Comparison of ENCODE assay signal across 21 cellular contexts in genomic region chrX:112866175-112866574, GRCh38. TPM values are rescaled to one million over a fixed set of nuclear protein-coding genes. Genes with fewer than 3 reads are reported as not detected.
DNase-seq lines count a peak whose midpoint lies in the region; ATAC-seq and TF ChIP-seq lines count a peak whose summit lies in the region.
"Had no signal": no experiment of that assay in that cellular context is flagged by ENCODE, and none has a peak within 500 bp of the region (broad histone marks: within the 10 kb centered on the region; RNA-seq: fewer than 3 reads in every experiment).

No MANE protein-coding gene starts in this region.

- no peaks in the 10 kb centered on the region for H3K4me1 ChIP-seq in fibroblast of lung (ENCODE audit: control insufficient read depth, extremely low read depth, insufficient read depth, low read length)
- no peaks in the 10 kb centered on the region for H3K4me1 ChIP-seq in naive thymus-derived CD4-positive, alpha-beta T cell (ENCODE audit: control insufficient read depth in 2 of 2, insufficient read depth in 2 of 2, low read length in 2 of 2)
- H3K4me1 ChIP-seq: Caco-2, SJCRH30 had no signal

- no peak overlapping the region for H3K9ac ChIP-seq in fibroblast of lung (ENCODE audit: insufficient read depth, low read length)

- H3K27ac Mint-ChIP-seq in mesothelial cell of epicardium (peak overlapping the region; percentile 48), endothelial cell (ENCODE audit: unreplicated experiment) (no peak overlapping the region)
- no peak overlapping the region for H3K27ac Mint-ChIP-seq in naive thymus-derived CD4-positive, alpha-beta T cell
- H3K27ac Mint-ChIP-seq: B cell; CD8-positive, alpha-beta T cell; HFFc6 had no signal

- H3K4me3 Mint-ChIP-seq in mesothelial cell of epicardium = no peak overlapping the region
- H3K4me3 Mint-ChIP-seq in endothelial cell (ENCODE audit: unreplicated experiment) = no peak overlapping the region
- H3K4me3 Mint-ChIP-seq in naive thymus-derived CD4-positive, alpha-beta T cell = no peak overlapping the region
- H3K4me3 Mint-ChIP-seq: B cell; CD8-positive, alpha-beta T cell; HFFc6 had no signal

- intact Hi-C loops in naive thymus-derived CD4-positive, alpha-beta T cell (cut with micrococcal nuclease) = no loop called here

- ATAC-seq in naive thymus-derived CD4-positive, alpha-beta T cell = no peak
- ATAC-seq: CD8-positive, alpha-beta T cell; Right ventricle myocardium inferior had no signal

- H3K4me3 ChIP-seq in fibroblast of lung (replicated peaks in 1 of 4; ENCODE audit: control extremely low read depth in 1 of 4, insufficient read depth in 1 of 4, low read depth in 3 of 4, low read length in 4 of 4) = no peak overlapping the region
- no peak overlapping the region for H3K4me3 ChIP-seq in naive thymus-derived CD4-positive, alpha-beta T cell (ENCODE audit: low read length)
- H3K4me3 ChIP-seq: SJCRH30 had no signal

- no peaks in the 10 kb centered on the region for H4K20me1 ChIP-seq in fibroblast of lung (ENCODE audit: control insufficient read depth, extremely low read depth, insufficient read depth, low read length)

- H3K9me3 ChIP-seq in fibroblast of lung (ENCODE audit: control insufficient read depth, insufficient read depth, low read depth, low read length) = no peaks in the 10 kb centered on the region
- no peaks in the 10 kb centered on the region for H3K9me3 ChIP-seq in naive thymus-derived CD4-positive, alpha-beta T cell (ENCODE audit: control insufficient read depth in 2 of 3, low read length in 3 of 3)
- H3K9me3 ChIP-seq: Caco-2, SJCRH30 had no signal

- POLR2A ChIA-PET in naive thymus-derived CD4-positive, alpha-beta T cell (lab: Charles Lee) = no interaction called here

- DNase-seq in HCEC 1CT = peak; percentile 43
- peak; percentile 40 for DNase-seq in M059J (ENCODE audit: low read depth)
- peak; percentile 12 to 34 for DNase-seq in fibroblast of lung (ENCODE audit: low read depth in 2 of 2)
- no peak for DNase-seq in mesothelial cell of epicardium (ENCODE audit: low spot score in 2 of 2, unreplicated experiment in 2 of 2)
- DNase-seq in NCI-H1436 treated with DMSO at 0.1 percent for 48 hours (lab: John Stamatoyannopoulos, UW) = no peak
- no peak for DNase-seq in endothelial cell (ENCODE audit: low spot score)
- DNase-seq in naive thymus-derived CD4-positive, alpha-beta T cell = no peak
- no peak for DNase-seq in germinal center (ENCODE audit: low spot score)
- DNase-seq: Caco-2; CD8-positive, alpha-beta T cell; H7; HFFc6; Karpas-422; NCI-H1092 treated with DMSO at 0.1 percent for 48 hours; NCI-H1930; NCI-H2107; NCI-H524 treated with DMSO at 0.1 percent for 48 hours; SJCRH30 had no signal

- H3K36me3 ChIP-seq in fibroblast of lung (ENCODE audit: control insufficient read depth, insufficient read depth, low read length) = no peaks in the 10 kb centered on the region
- no peaks in the 10 kb centered on the region for H3K36me3 ChIP-seq in naive thymus-derived CD4-positive, alpha-beta T cell (ENCODE audit: control insufficient read depth in 2 of 3, insufficient read depth in 3 of 3, low read length in 3 of 3)
- H3K36me3 ChIP-seq: SJCRH30 had no signal

- H3K27me3 ChIP-seq in fibroblast of lung (ENCODE audit: control insufficient read depth, insufficient read depth, low read length) = no peaks in the 10 kb centered on the region
- no peaks in the 10 kb centered on the region for H3K27me3 ChIP-seq in naive thymus-derived CD4-positive, alpha-beta T cell (ENCODE audit: control insufficient read depth in 2 of 2, insufficient read depth in 2 of 2, low read length in 2 of 2)
- H3K27me3 ChIP-seq: SJCRH30 had no signal

- TF ChIP-seq CTCF in fibroblast of lung (conservative IDR thresholded peaks at IDR 0.05 in 1 of 2, IDR thresholded peaks at IDR 0.05 in 1 of 2; ENCODE audit: low read depth in 1 of 2, low read length in 2 of 2) (no peak), mesothelial cell of epicardium (IDR thresholded peaks at IDR 0.05; ENCODE audit: unreplicated experiment) (no peak), endothelial cell (IDR thresholded peaks at IDR 0.05; ENCODE audit: unreplicated experiment) (no peak)

- no peak overlapping the region for H3K27ac ChIP-seq in fibroblast of lung (ENCODE audit: insufficient read depth, low read length)
- no peak overlapping the region for H3K27ac ChIP-seq in naive thymus-derived CD4-positive, alpha-beta T cell (ENCODE audit: low read depth, low read length)
- H3K27ac ChIP-seq: C4-2B, SJCRH30 had no signal

- H3K36me3 Mint-ChIP-seq in mesothelial cell of epicardium (no peaks in the 10 kb centered on the region), endothelial cell (ENCODE audit: low read depth, unreplicated experiment) (no peaks in the 10 kb centered on the region)
- no peaks in the 10 kb centered on the region for H3K36me3 Mint-ChIP-seq in naive thymus-derived CD4-positive, alpha-beta T cell
- H3K36me3 Mint-ChIP-seq: CD8-positive, alpha-beta T cell had no signal

- no peaks in the 10 kb centered on the region for H3K9me3 Mint-ChIP-seq in mesothelial cell of epicardium
- no peaks in the 10 kb centered on the region for H3K9me3 Mint-ChIP-seq in endothelial cell (ENCODE audit: unreplicated experiment)
- no peaks in the 10 kb centered on the region for H3K9me3 Mint-ChIP-seq in naive thymus-derived CD4-positive, alpha-beta T cell
- H3K9me3 Mint-ChIP-seq: CD8-positive, alpha-beta T cell; HFFc6 had no signal

- H3K79me2 ChIP-seq in fibroblast of lung (ENCODE audit: control insufficient read depth, insufficient read depth, low read length) = no peaks in the 10 kb centered on the region

- H3K27me3 Mint-ChIP-seq in mesothelial cell of epicardium (ENCODE audit: low read depth) (no peaks in the 10 kb centered on the region), endothelial cell (ENCODE audit: unreplicated experiment) (no peaks in the 10 kb centered on the region)
- H3K27me3 Mint-ChIP-seq in naive thymus-derived CD4-positive, alpha-beta T cell = no peaks in the 10 kb centered on the region
- H3K27me3 Mint-ChIP-seq: B cell had no signal

- no peak overlapping the region for H2AFZ ChIP-seq in fibroblast of lung (ENCODE audit: low read length)

- H3K4me1 Mint-ChIP-seq in mesothelial cell of epicardium (peaks cover 15% of the 10 kb centered on the region), endothelial cell (ENCODE audit: unreplicated experiment) (no peaks in the 10 kb centered on the region)
- H3K4me1 Mint-ChIP-seq in naive thymus-derived CD4-positive, alpha-beta T cell = no peaks in the 10 kb centered on the region
- H3K4me1 Mint-ChIP-seq: B cell had no signal

- H3K4me2 ChIP-seq in fibroblast of lung (ENCODE audit: extremely low read depth, insufficient read depth, low read length) = no peak overlapping the region

- CTCF ChIA-PET in naive thymus-derived CD4-positive, alpha-beta T cell (lab: Charles Lee) = no interaction called here

RNA-seq across cellular contexts. Expression of gene AMOT, which starts 25.5 kb away (rescaled TPM):
- total RNA-seq in M059J (2014; rRNA removed; shearing (Covaris generic)) = 6.7 and 8.9 TPM in 2 replicates
- total RNA-seq in fibroblast of lung (4.4 and 6.8 TPM in 2 replicates), mesothelial cell of epicardium (343 to 361 TPM (median 359 TPM) in 3 replicates), endothelial cell (ENCODE audit: unreplicated experiment) (31.2 TPM)
- polyA plus RNA-seq in fibroblast of lung = 7.5 and 11.6 TPM in 2 replicates
- polyA plus RNA-seq in fibroblast of lung (2012) = 10.1 and 10.3 TPM in 2 replicates
- 32.8 and 35.4 TPM in 2 replicates for polyA minus RNA-seq in fibroblast of lung (ENCODE audit: low replicate concordance)
- 1 to 10 TPM; 1.1 to 4.1 (median 3.0) TPM for total RNA-seq in naive thymus-derived CD4-positive, alpha-beta T cell
- polyA plus RNA-seq in naive thymus-derived CD4-positive, alpha-beta T cell = 1 to 10 TPM in 1 of 2 donors, under 1 TPM in 1; 0.44 to 4.4 TPM

Comparison
In these comparisons a context has a peak if more than half of its experiments do, and no peak if none do; other contexts are left out.
1. DNase-seq: peak in HCEC 1CT (single experiment), M059J (single experiment) and fibroblast of lung (2 of 2); none in mesothelial cell of epicardium (0 of 2), NCI-H1436 treated with DMSO at 0.1 percent for 48 hours (single experiment), endothelial cell (single experiment), naive thymus-derived CD4-positive, alpha-beta T cell (0 of 9) and germinal center (single experiment).
2. RNA of gene AMOT, which starts 25.5 kb away (total RNA-seq): 343 to 361 TPM in mesothelial cell of epicardium; 31.2 TPM in endothelial cell (single experiment), 4.4 to 6.8 TPM in fibroblast of lung, 6.7 to 8.9 TPM in M059J and 1.1 to 4.1 TPM in naive thymus-derived CD4-positive, alpha-beta T cell; every median in the first group is over 10 times any median in the second.